Comparison of ENCODE assay signal across 18 cellular contexts in the genomic region with DNA sequence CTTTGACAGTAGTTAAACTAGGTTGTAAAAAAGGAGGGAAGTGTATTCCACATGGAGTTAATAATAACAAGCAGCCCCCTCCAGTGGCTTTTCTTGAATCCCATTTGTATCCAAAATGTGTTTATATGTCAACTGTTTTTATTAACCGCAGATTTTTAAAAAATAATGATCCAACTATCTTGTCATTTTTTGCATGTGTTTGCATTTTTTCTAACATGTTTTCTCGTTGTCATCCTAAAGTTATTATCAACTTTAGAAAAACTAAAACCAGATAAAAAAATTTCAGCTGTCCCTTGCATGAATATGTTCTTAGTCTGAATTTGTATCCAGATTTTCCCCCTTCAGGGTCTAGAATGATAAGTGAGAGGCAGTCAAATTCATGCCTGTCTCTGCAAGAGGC.
A peak's percentile ranks its signal among the peaks of the same experiment; 100 is the strongest.
DNase-seq lines count a peak whose midpoint lies in the region; ATAC-seq, FAIRE-seq and TF ChIP-seq lines count a peak whose summit lies in the region.
"Had no signal": no experiment of that assay in that cellular context is flagged by ENCODE, and none has a peak within 500 bp of the region (broad histone marks: within the 10 kb centered on the region; RNA-seq: fewer than 3 reads in every experiment).

No MANE protein-coding gene starts in this region.

- H3K4me2 ChIP-seq in A549 (no peak overlapping the region), IMR-90 (ENCODE audit: low read depth, low read length) (no peak overlapping the region)
- H3K4me2 ChIP-seq: BLaER1 treated with 17β-estradiol and CSF1 and Interleukin-3, amounts not matched to agents 10 nM and 100 nM had no signal

- dilution Hi-C loops in IMR-90 (cut with HindIII; ENCODE audit: low sequenced_read_pairs, unreplicated experiment), result no loop called here

- no peak overlapping the region for H2AK5ac ChIP-seq in IMR-90 (ENCODE audit: low read depth, low read length)

- ATAC-seq in A549 (no peak), IMR-90 (ENCODE audit: low read depth) (no peak), left ventricle myocardium superior (no peak)

- no peaks in the 10 kb centered on the region for H4K20me1 ChIP-seq in IMR-90 (ENCODE audit: insufficient read depth, low read length)
- H4K20me1 ChIP-seq: BLaER1 treated with 17β-estradiol and CSF1 and Interleukin-3, amounts not matched to agents 10 nM and 100 nM had no signal

- in situ Hi-C loops in IMR-90 (cut with MboI; ENCODE audit: low sequenced_read_pairs), result no loop called here
- in situ Hi-C loops in HAP-1 (cut with MboI; ENCODE audit: low sequenced_read_pairs), result no loop called here

- H2BK120ac ChIP-seq in IMR-90 (ENCODE audit: low read depth, low read length), result no peak overlapping the region

- intact Hi-C loops in IMR-90 (cut with micrococcal nuclease), result no loop called here
- intact Hi-C loops in left ventricle myocardium superior (cut with micrococcal nuclease), result no loop called here

- TF ChIP-seq POLR2A in A549 (IDR thresholded peaks at IDR 0.05; ENCODE audit: low read length) (no peak), IMR-90 (IDR thresholded peaks at IDR 0.05; ENCODE audit: low read depth, low read length) (no peak)

- H3K56ac ChIP-seq in IMR-90 (ENCODE audit: extremely low read depth, insufficient read depth, low read length), result no peak overlapping the region

- no peak overlapping the region for H2AFZ ChIP-seq in IMR-90 (replicated peaks; ENCODE audit: low read length, poor library complexity)

- no peak overlapping the region for H3K18ac ChIP-seq in IMR-90 (ENCODE audit: low read depth, low read length)

- no peak for TF ChIP-seq EP300 in A549 (IDR thresholded peaks at IDR 0.05)

- H2AK9ac ChIP-seq in IMR-90 (replicated peaks; ENCODE audit: low read depth, low read length, poor library complexity), result no peak overlapping the region

- H2BK20ac ChIP-seq in IMR-90 (ENCODE audit: low read depth, low read length), result no peak overlapping the region

- TF ChIP-seq RAD21 in A549 (conservative IDR thresholded peaks at IDR 0.05 in 1 of 2, IDR thresholded peaks at IDR 0.05 in 1 of 2) (no peak), IMR-90 (IDR thresholded peaks at IDR 0.05; ENCODE audit: low read length) (no peak)

- H2BK15ac ChIP-seq in IMR-90 (ENCODE audit: low read depth, low read length), result no peak overlapping the region

- H3K9ac ChIP-seq in IMR-90 (ENCODE audit: low read depth, low read length), result no peak overlapping the region
- H3K9ac ChIP-seq: BLaER1 treated with 17β-estradiol and CSF1 and Interleukin-3, amounts not matched to agents 10 nM and 100 nM had no signal

- H3K9me3 ChIP-seq in A549 (no peaks in the 10 kb centered on the region; the same call in 2 of the 3 replicates), IMR-90 (ENCODE audit: control insufficient read depth, insufficient read depth, low read length) (peaks cover 7% of the 10 kb centered on the region), HAP-1 (no peaks in the 10 kb centered on the region)

- no peak overlapping the region for H3K23ac ChIP-seq in IMR-90 (ENCODE audit: low read depth, low read length)

- no peak overlapping the region for H3K14ac ChIP-seq in IMR-90 (replicated peaks; ENCODE audit: low read depth, low read length)

- H3K4me3 ChIP-seq in A549 (no peak overlapping the region), IMR-90 (ENCODE audit: insufficient read depth, low read depth, low read length) (no peak overlapping the region), HAP-1 (no peak overlapping the region)
- H3K4me3 ChIP-seq: BLaER1 treated with 17β-estradiol and CSF1 and Interleukin-3, amounts not matched to agents 10 nM and 100 nM had no signal

- no peak overlapping the region for H4K8ac ChIP-seq in IMR-90 (ENCODE audit: low read depth in 2 of 2, low read length in 2 of 2)

- H3K79me1 ChIP-seq in IMR-90 (ENCODE audit: low read depth in 1 of 2, low read length in 2 of 2), result no peaks in the 10 kb centered on the region

- POLR2A ChIA-PET in A549 (lab: Yijun Ruan, JAX) (no interaction called here), IMR-90 (lab: Charles Lee; ENCODE audit: unreplicated experiment) (no interaction called here)

- H3K4ac ChIP-seq in IMR-90 (ENCODE audit: low read depth, low read length), result no peak overlapping the region

- no peak for TF ChIP-seq CTCF in A549 (IDR thresholded peaks at IDR 0.05)
- TF ChIP-seq CTCF in IMR-90 (conservative IDR thresholded peaks at IDR 0.05; ENCODE audit: low read depth, low read length), result no peak

- FAIRE-seq in A549 (lab: Jason Lieb, UNC) (no peak), endometrium (lab: Jason Lieb, UNC) (peak; percentile 35)
- FAIRE-seq: A204.1, G401.6, GM12891, GM19239 had no signal

- no TSS peak for BruUV-seq in IMR-90 (replicated peaks; lab: Mats Ljungman, UMichigan)

- DNase-seq in A549 (ENCODE audit: low read depth in 1 of 2, low spot score in 1 of 2) (no peak), IMR-90 (no peak), HAP-1 (ENCODE audit: low spot score in 2 of 2) (no peak), left ventricle myocardium superior (no peak)
- DNase-seq: 8988T; AML-193; CD4-positive, alpha-beta T cell; CD8-positive, alpha-beta memory T cell; COR-L47; DMS79 treated with DMSO at 0.1 percent for 48 hours; GF-D8 had no signal

- 35% methylated on average over 2 of the region's 2 CpGs for WGBS in A549 (ENCODE audit: missing lambda C conversion rate)
- WGBS in IMR-90 (ENCODE audit: extremely low coverage in 2 of 2, insufficient read length in 1 of 2), 2 experiments, result no CpG with 5 or more reads among the region's 2 CpGs

- H3K36me3 ChIP-seq in IMR-90 (ENCODE audit: control insufficient read depth, insufficient read depth, low read length) (no peaks in the 10 kb centered on the region), HAP-1 (replicated peaks) (no peaks in the 10 kb centered on the region)
- H3K36me3 ChIP-seq: BLaER1 treated with 17β-estradiol and CSF1 and Interleukin-3, amounts not matched to agents 10 nM and 100 nM had no signal

- H3K9me1 ChIP-seq in IMR-90 (ENCODE audit: insufficient read depth, low read length), result no peaks in the 10 kb centered on the region

- H3K4me1 ChIP-seq in A549 (no peaks in the 10 kb centered on the region), IMR-90 (ENCODE audit: control insufficient read depth, insufficient read depth, low read length) (no peaks in the 10 kb centered on the region), HAP-1 (no peaks in the 10 kb centered on the region)
- H3K4me1 ChIP-seq: BLaER1 treated with 17β-estradiol and CSF1 and Interleukin-3, amounts not matched to agents 10 nM and 100 nM had no signal

- no peak overlapping the region for H3K27ac ChIP-seq in A549
- H3K27ac ChIP-seq in IMR-90 (ENCODE audit: insufficient read depth, low read length), result no peak overlapping the region
- H3K27ac ChIP-seq: BLaER1 treated with 17β-estradiol and CSF1 and Interleukin-3, amounts not matched to agents 10 nM and 100 nM; C4-2B had no signal

- H2BK5ac ChIP-seq in IMR-90 (ENCODE audit: low read depth, low read length, poor library complexity, severe bottlenecking), result no peak overlapping the region

- no peak overlapping the region for H4K91ac ChIP-seq in IMR-90 (ENCODE audit: insufficient read depth, low read depth, low read length)

- H4K5ac ChIP-seq in IMR-90 (ENCODE audit: low read depth, low read length), result no peak overlapping the region

- CTCF ChIA-PET in A549 (lab: Yijun Ruan, JAX), result no interaction called here
- CTCF ChIA-PET in IMR-90 (lab: Yijun Ruan, JAX), result no interaction called here

- H3K27me3 ChIP-seq in IMR-90 (ENCODE audit: control insufficient read depth, insufficient read depth, low read length), result no peaks in the 10 kb centered on the region
- no peaks in the 10 kb centered on the region for H3K27me3 ChIP-seq in HAP-1 (ENCODE audit: low read depth)
- H3K27me3 ChIP-seq: BLaER1 treated with 17β-estradiol and CSF1 and Interleukin-3, amounts not matched to agents 10 nM and 100 nM had no signal

TF ChIP-seq in A549, 52 proteins besides CTCF, POLR2A, EP300 and RAD21:
- TF ChIP-seq ZSCAN20 (CRISPR knock-in tag; IDR thresholded peaks at IDR 0.05) (no peak), MYC (IDR thresholded peaks at IDR 0.05; ENCODE audit: borderline replicate concordance, low read length) (no peak), MAFK (IDR thresholded peaks at IDR 0.05; ENCODE audit: partially characterized antibody) (peak; percentile 52)

TF ChIP-seq in IMR-90, 13 proteins besides CTCF, POLR2A, EP300 and RAD21:
- TF ChIP-seq FOS (IDR thresholded peaks at IDR 0.05; ENCODE audit: low read depth, low read length) (no peak), NFE2L2 (IDR thresholded peaks at IDR 0.05; ENCODE audit: low read depth, low read length) (no peak), MAFK (IDR thresholded peaks at IDR 0.05; ENCODE audit: low read depth, low read length) (peak; percentile 52), CEBPB (IDR thresholded peaks at IDR 0.05; ENCODE audit: low read depth, low read length) (no peak), RCOR1 (IDR thresholded peaks at IDR 0.05; ENCODE audit: insufficient replicate concordance, low read length) (no peak), MXI1 (IDR thresholded peaks at IDR 0.05; ENCODE audit: borderline replicate concordance, low read depth, low read length) (no peak)
